ENCODE assay signal across 25 cellular contexts in the genomic region with DNA sequence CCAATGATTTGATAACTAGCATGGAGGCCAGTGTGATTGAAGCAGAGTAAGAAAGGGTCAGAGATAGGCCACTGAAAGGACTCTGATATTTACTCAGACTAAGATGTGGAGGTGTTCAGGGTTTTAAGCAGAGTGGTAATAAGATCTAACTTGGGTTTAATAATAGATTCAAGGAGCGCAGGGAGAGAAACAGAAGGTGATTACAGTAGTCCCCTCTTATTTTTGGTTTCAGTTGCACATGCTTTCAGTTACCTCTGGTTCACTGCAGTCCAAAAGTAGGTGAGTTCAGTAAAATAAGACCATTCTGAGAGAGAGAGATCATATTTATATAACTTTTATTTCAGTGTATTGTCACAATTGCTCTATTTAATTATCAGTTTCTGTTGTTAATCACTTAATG.
"Had no signal": no experiment of that assay in that cellular context is flagged by ENCODE, and none has a peak within 500 bp of the region (broad histone marks: within the 10 kb centered on the region; RNA-seq: fewer than 3 reads in every experiment).

No MANE protein-coding gene starts in this region.

- H3K79me2 ChIP-seq: hepatocyte had no signal

- H2AFZ ChIP-seq: hepatocyte had no signal

- H3K9me3 ChIP-seq: colonic mucosa, esophagus muscularis mucosa, esophagus squamous epithelium, gastrocnemius medialis, gastroesophageal sphincter had no signal

- H3K27ac ChIP-seq: colonic mucosa, coronary artery, dorsolateral prefrontal cortex, epithelial cell of prostate, esophagus muscularis mucosa, esophagus squamous epithelium, foreskin keratinocyte, gastrocnemius medialis, gastroesophageal sphincter, heart left ventricle, heart right ventricle, hepatocyte had no signal

- H3K4me2 ChIP-seq: hepatocyte had no signal

- ATAC-seq: effector memory CD8-positive, alpha-beta T cell; esophagus mucosa; foreskin keratinocyte; gastrocnemius medialis; gastroesophageal sphincter; heart left ventricle; heart right ventricle had no signal

- H3K27me3 ChIP-seq: colonic mucosa, dorsolateral prefrontal cortex, esophagus muscularis mucosa, esophagus squamous epithelium, foreskin keratinocyte, gastrocnemius medialis, gastroesophageal sphincter, heart left ventricle, heart right ventricle, hepatocyte had no signal

- H3K36me3 ChIP-seq: colonic mucosa, esophagus muscularis mucosa, esophagus squamous epithelium, gastrocnemius medialis, gastroesophageal sphincter, heart left ventricle, heart right ventricle had no signal

- H3K4me1 ChIP-seq: colonic mucosa, esophagus muscularis mucosa, esophagus squamous epithelium, foreskin keratinocyte, gastrocnemius medialis, gastroesophageal sphincter, heart left ventricle, heart right ventricle had no signal

- H3K4me3 ChIP-seq: colonic mucosa, coronary artery, dorsolateral prefrontal cortex, esophagus muscularis mucosa, esophagus squamous epithelium, gastrocnemius medialis, gastroesophageal sphincter, heart left ventricle, heart right ventricle, hepatocyte had no signal

- DNase-seq: colonic mucosa; cortex of kidney; dermis blood vessel endothelial cell; dorsolateral prefrontal cortex; effector CD4-positive, alpha-beta T cell; effector CD8-positive, alpha-beta T cell; effector memory CD4-positive, alpha-beta T cell; effector memory CD8-positive, alpha-beta T cell; endodermal cell; erythroblast; esophagus squamous epithelium; foreskin fibroblast; foreskin keratinocyte; foreskin melanocyte; gastrocnemius medialis; glutamatergic neuron; head of caudate nucleus; heart left ventricle; heart right ventricle had no signal
